ENCODE assay signal across 8 cellular contexts in the genomic region with DNA sequence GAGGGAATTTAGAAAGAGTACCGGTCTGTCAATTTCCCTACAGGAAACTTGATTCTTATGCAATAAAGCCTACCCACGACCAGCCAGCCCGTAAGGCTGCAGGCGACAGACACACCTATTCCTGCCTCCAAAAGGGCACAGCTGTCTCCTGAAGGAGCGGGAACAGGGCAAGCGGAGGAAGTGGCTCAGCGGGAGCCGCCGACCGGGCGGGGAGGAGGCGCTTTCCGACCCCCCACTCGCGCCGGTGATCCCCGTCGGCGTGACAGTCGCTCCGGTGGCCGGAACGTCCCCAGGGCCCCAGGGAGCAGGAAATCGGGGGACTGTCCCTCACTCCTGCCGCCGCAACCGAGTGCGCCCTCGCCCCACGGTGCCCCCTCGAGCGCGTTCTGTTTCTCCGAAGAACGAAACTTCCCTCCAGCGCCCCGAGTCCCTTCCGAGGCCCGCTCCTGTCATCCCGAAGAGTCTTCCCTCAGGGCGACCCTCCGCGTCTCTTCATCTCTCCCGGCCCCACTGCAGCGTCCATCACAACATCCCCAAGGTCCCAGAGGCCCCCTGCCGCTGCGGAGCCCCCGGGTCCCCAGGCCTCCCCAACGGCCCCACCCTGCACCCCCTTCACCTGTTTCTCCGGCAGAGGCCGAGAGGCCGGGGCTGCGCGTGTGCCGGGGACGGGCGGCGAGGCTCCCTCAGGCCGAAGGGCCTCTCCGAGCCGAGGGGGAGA. TPM values are rescaled to one million over a fixed set of nuclear protein-coding genes. Genes with fewer than 3 reads are reported as not detected.
A peak's percentile ranks its signal among the peaks of the same experiment; 100 is the strongest.
DNase-seq lines count a peak whose midpoint lies in the region; ATAC-seq, FAIRE-seq and TF ChIP-seq lines count a peak whose summit lies in the region.

No MANE protein-coding gene starts in this region.

- H3K9ac ChIP-seq in iPS-20b (ENCODE audit: low read depth, low read length), result peak overlapping the region; percentile 82

- H3K4me3 ChIP-seq in astrocyte of the spinal cord (ENCODE audit: low read depth, low read length) (peak overlapping the region; percentile 80), iPS-20b (ENCODE audit: low read length) (peak overlapping the region; percentile 92), small intestine (ENCODE audit: low read depth in 1 of 2, low read length in 2 of 2) (peak overlapping the region; percentile 82 to 100)

- H3K27me3 ChIP-seq in iPS-20b (ENCODE audit: insufficient read depth, low read length), result no peaks in the 10 kb centered on the region
- H3K27me3 ChIP-seq in small intestine (ENCODE audit: control insufficient read depth in 2 of 2, insufficient read depth in 2 of 2, low read length in 2 of 2), result no peaks in the 10 kb centered on the region

- H3K9me3 ChIP-seq in iPS-20b (ENCODE audit: insufficient read depth, low read depth, low read length) (no peaks in the 10 kb centered on the region), small intestine (ENCODE audit: control insufficient read depth, low read depth) (no peaks in the 10 kb centered on the region)

- H3K36me3 ChIP-seq in iPS-20b (ENCODE audit: insufficient read depth, low read depth, low read length) (peaks cover 6% of the 10 kb centered on the region; the same call in 1 of the 2 replicates), small intestine (ENCODE audit: control insufficient read depth in 2 of 2, insufficient read depth in 2 of 2, low read length in 2 of 2) (no peaks in the 10 kb centered on the region)

- in situ Hi-C loops in astrocyte of the spinal cord (cut with HindIII; ENCODE audit: low sequenced_read_pairs), result no loop called here

- ATAC-seq in GM18498 (IDR thresholded peaks at IDR 0.05; ENCODE audit: unreplicated experiment) (peak; percentile 3), HG03354 (IDR thresholded peaks at IDR 0.05; ENCODE audit: poor library complexity, severe bottlenecking, unreplicated experiment) (peak; percentile 3)

- DNase-seq in RPMI7951 (ENCODE audit: low read depth) (peak; percentile 53), astrocyte of the spinal cord (ENCODE audit: low read depth, low spot score) (no peak), small intestine (peak; percentile 71), NCI-H1694 (lab: John Stamatoyannopoulos, UW) (no peak), GM19239 (ENCODE audit: insufficient read length, low spot score) (no peak)

- 0 to 1% (median 0%) methylated on average over 46 to 61 of the region's 61 CpGs for WGBS in small intestine, 3 donors

- H3K27ac ChIP-seq in iPS-20b (ENCODE audit: low read length), result no peak overlapping the region
- peak overlapping the region; percentile 94 to 96 for H3K27ac ChIP-seq in small intestine (ENCODE audit: low read depth in 1 of 2, low read length in 1 of 2)

- peaks cover 15% of the 10 kb centered on the region; the same call in 1 of the 2 replicates for H3K4me1 ChIP-seq in iPS-20b (ENCODE audit: insufficient read depth, low read length)
- peaks cover 0 to 17% of the 10 kb centered on the region in 2 donors for H3K4me1 ChIP-seq in small intestine (ENCODE audit: control insufficient read depth in 2 of 2, insufficient read depth in 1 of 2, low read depth in 1 of 2, low read length in 1 of 2)

- FAIRE-seq in small intestine (lab: Jason Lieb, UNC) (no peak), GM19239 (lab: Jason Lieb, UNC) (no peak)

- no peak for TF ChIP-seq CTCF in astrocyte of the spinal cord (IDR thresholded peaks at IDR 0.05; ENCODE audit: low read depth, low read length)

RNA-seq across cellular contexts. Expression of gene STAT3, which starts 0.4 kb away (rescaled TPM):
- 40.6 and 44.6 TPM in 2 replicates for total RNA-seq in RPMI7951 (2014; rRNA removed; shearing (Covaris generic))
- polyA plus RNA-seq in small intestine, result 10 to 100 TPM; 49.0 to 76.5 (median 55.7) TPM

RNA-seq across cellular contexts. Expression of gene CAVIN1, which starts 35.2 kb away (rescaled TPM):
- 135 and 217 TPM in 2 replicates for total RNA-seq in RPMI7951 (2014; rRNA removed; shearing (Covaris generic))
- polyA plus RNA-seq in small intestine, result 10 to 100 TPM in 2 of 3 donors, 1 to 10 TPM in 1; 2.7 to 81.0 (median 12.2) TPM

Comparison
In these comparisons a context has a peak if more than half of its experiments do, and no peak if none do; other contexts are left out.
1. DNase-seq: peak in RPMI7951 (single experiment) and small intestine (single experiment); none in astrocyte of the spinal cord (single experiment), NCI-H1694 (single experiment) and GM19239 (single experiment).
2. Peak in every context shown above with its lines, with median percentiles within 50 percentile points of each other: H3K4me3 ChIP-seq.